Comparison of ENCODE assay signal across 19 cellular contexts in genomic region chr22:38249803-38250641, GRCh38.
"Had no signal": no experiment of that assay in that cellular context is flagged by ENCODE, and none has a peak within 500 bp of the region (broad histone marks: within the 10 kb centered on the region; RNA-seq: fewer than 3 reads in every experiment).

No MANE protein-coding gene starts in this region.

- ATAC-seq: gastroesophageal sphincter, heart right ventricle had no signal

- H3K27ac ChIP-seq: breast epithelium, neural progenitor cell, parathyroid adenoma, skin epidermis had no signal

- H3K9ac ChIP-seq: neural progenitor cell, parathyroid adenoma had no signal

- H3K4me3 Mint-ChIP-seq: activated CD4-positive, alpha-beta T cell treated with anti-CD3 and anti-CD28 coated beads, Interleukin-2, amount 10 ng/mL, durations not matched to agents 24 days and 14 days; activated naive CD8-positive, alpha-beta T cell treated with anti-CD3 and anti-CD28 coated beads for 36 hours; endodermal cell; neural progenitor cell had no signal

- H3K4me1 Mint-ChIP-seq: activated CD4-positive, alpha-beta T cell treated with anti-CD3 and anti-CD28 coated beads, Interleukin-2, amount 10 ng/mL, durations not matched to agents 24 days and 14 days; activated naive CD8-positive, alpha-beta T cell treated with anti-CD3 and anti-CD28 coated beads for 36 hours; endodermal cell had no signal

- H3K9me3 ChIP-seq: breast epithelium, gastroesophageal sphincter had no signal

- H3K27me3 Mint-ChIP-seq: activated CD4-positive, alpha-beta T cell treated with anti-CD3 and anti-CD28 coated beads, Interleukin-2, amount 10 ng/mL, durations not matched to agents 24 days and 14 days; activated naive CD8-positive, alpha-beta T cell treated with anti-CD3 and anti-CD28 coated beads for 36 hours; naive B cell had no signal

- H3K27ac Mint-ChIP-seq: activated CD4-positive, alpha-beta T cell treated with anti-CD3 and anti-CD28 coated beads, Interleukin-2, amount 10 ng/mL, durations not matched to agents 24 days and 14 days; activated naive CD8-positive, alpha-beta T cell treated with anti-CD3 and anti-CD28 coated beads for 36 hours; endodermal cell; naive B cell; neural progenitor cell had no signal

- H3K4me2 ChIP-seq: neural progenitor cell had no signal

- H3K36me3 ChIP-seq: breast epithelium, neural progenitor cell had no signal

- H3K4me3 ChIP-seq: breast epithelium, gastroesophageal sphincter, heart right ventricle, neural progenitor cell, skin epidermis had no signal

- DNase-seq: activated CD4-positive, alpha-beta T cell treated with anti-CD3 and anti-CD28 coated beads, Interleukin-2, amount 10 ng/mL, durations not matched to agents 24 days and 14 days; activated CD4-positive, CD25-positive, alpha-beta regulatory T cell; activated gamma-delta T cell treated with Interleukin-2 at 50 U/mL for 16 hours; activated naive CD8-positive, alpha-beta T cell treated with anti-CD3 and anti-CD28 coated beads for 36 hours; amygdala; endodermal cell; erythroblast; heart right ventricle; mammary epithelial cell; naive B cell; stimulated activated CD4-positive, alpha-beta T cell treated with anti-CD3 and anti-CD28 coated beads, Interleukin-15, amount 100 ng/mL, for 24 hours; stimulated activated CD4-positive, alpha-beta T cell treated with anti-CD3 and anti-CD28 coated beads, Interleukin-4, amount 100 ng/mL, for 1 hour; stimulated activated naive CD4-positive, alpha-beta T cell; trophoblast cell had no signal

- H3K4me1 ChIP-seq: neural progenitor cell, parathyroid adenoma had no signal

- H3K9me3 Mint-ChIP-seq: activated CD4-positive, alpha-beta T cell treated with anti-CD3 and anti-CD28 coated beads, Interleukin-2, amount 10 ng/mL, durations not matched to agents 24 days and 14 days; activated naive CD8-positive, alpha-beta T cell treated with anti-CD3 and anti-CD28 coated beads for 36 hours had no signal

- H2AFZ ChIP-seq: neural progenitor cell, parathyroid adenoma had no signal

- H3K27me3 ChIP-seq: breast epithelium, gastroesophageal sphincter, heart right ventricle, neural progenitor cell had no signal
